8 cellular contexts compared by ENCODE assay signal in the genomic region with DNA sequence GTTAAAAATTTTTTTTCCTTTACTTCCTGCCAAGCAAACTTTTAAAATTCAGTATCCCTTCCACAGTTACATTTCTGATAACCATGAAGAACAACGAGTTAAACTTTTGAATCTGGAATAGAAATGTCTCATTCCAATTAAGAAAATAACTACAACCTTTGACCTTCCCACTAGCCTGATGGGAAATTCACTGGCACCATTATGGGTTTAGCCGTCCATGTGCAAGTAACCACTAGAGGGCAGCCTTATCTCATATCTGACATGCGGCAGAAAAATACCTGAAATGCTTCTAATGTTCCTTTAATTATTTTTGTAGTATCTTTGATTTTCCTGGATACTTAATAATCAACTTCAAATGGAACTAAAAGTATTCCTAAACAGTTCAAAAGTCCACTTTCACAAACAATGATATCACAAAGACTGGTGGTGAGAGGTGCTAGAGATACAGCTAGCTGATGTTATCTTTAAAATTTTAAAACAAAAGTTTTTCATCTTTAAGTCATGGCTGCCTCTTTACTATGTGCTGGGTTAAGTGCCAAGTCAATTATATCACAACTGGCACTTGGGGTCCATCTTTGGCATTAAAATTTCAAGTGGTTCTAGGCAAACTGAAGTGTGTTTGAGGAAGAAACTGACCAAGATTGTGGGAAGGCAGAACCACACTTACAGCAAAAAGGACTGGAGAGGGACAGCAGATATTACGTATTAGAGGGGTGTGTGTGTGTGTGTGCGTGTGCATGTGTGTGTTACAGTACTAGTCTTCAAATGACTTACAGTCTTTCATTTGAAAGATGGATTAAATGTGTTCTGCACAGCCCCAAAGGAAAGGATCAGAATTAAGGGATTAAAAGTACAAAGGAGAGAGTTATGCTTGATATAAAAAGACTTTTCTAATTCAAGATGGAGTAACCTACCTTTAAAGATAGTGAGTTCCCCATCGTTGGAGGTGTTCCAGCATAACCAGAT.
DNase-seq lines count a peak whose midpoint lies in the region; ATAC-seq and TF ChIP-seq lines count a peak whose summit lies in the region.

No MANE protein-coding gene starts in this region.

- H3K4me3 Mint-ChIP-seq in activated T-cell treated with anti-CD3 and anti-CD28 coated beads, Interleukin-2, amount 50 U/mL, for 4 hours: peak overlapping the region; percentile 68
- no peak overlapping the region for H3K4me3 Mint-ChIP-seq in neural crest cell

- TF ChIP-seq CTCF in neural crest cell (conservative IDR thresholded peaks at IDR 0.05): peak; percentile 97

- H3K27ac Mint-ChIP-seq in neural crest cell (ENCODE audit: unreplicated experiment): no peak overlapping the region

- peaks cover 3% of the 10 kb centered on the region for H3K27me3 Mint-ChIP-seq in activated T-cell treated with anti-CD3 and anti-CD28 coated beads, Interleukin-2, amount 50 U/mL, for 4 hours (ENCODE audit: low read depth)
- H3K27me3 Mint-ChIP-seq in neural crest cell (ENCODE audit: low read depth): peaks cover 63% of the 10 kb centered on the region

- peak; percentile 70 for DNase-seq in Daoy (ENCODE audit: low read depth)
- DNase-seq in HS-27A (ENCODE audit: low read depth): peak; percentile 54
- peak; percentile 57 for DNase-seq in NCI-H748 (lab: John Stamatoyannopoulos, UW; ENCODE audit: unreplicated experiment)
- DNase-seq in activated T-cell treated with anti-CD3 and anti-CD28 coated beads, Interleukin-2, amount 50 U/mL, for 4 hours: peak; percentile 50
- peak; percentile 87 for DNase-seq in fibroblast of peridontal ligament (ENCODE audit: extremely low read depth)
- peak; percentile 45 for DNase-seq in neural crest cell (ENCODE audit: low read depth, low spot score)

- H3K36me3 Mint-ChIP-seq in activated T-cell treated with anti-CD3 and anti-CD28 coated beads, Interleukin-2, amount 50 U/mL, for 4 hours (ENCODE audit: insufficient read depth): peaks cover 16% of the 10 kb centered on the region
- no peaks in the 10 kb centered on the region for H3K36me3 Mint-ChIP-seq in neural crest cell (ENCODE audit: low read depth)

- ATAC-seq in activated T-cell treated with anti-CD3 and anti-CD28 coated beads, Interleukin-2, amount 50 U/mL, for 4 hours: no peak
- ATAC-seq in HG03354 (IDR thresholded peaks at IDR 0.05; ENCODE audit: poor library complexity, severe bottlenecking, unreplicated experiment) (no peak), GM18502 (IDR thresholded peaks at IDR 0.05; ENCODE audit: poor library complexity, unreplicated experiment) (no peak)

- peaks cover 90% of the 10 kb centered on the region for H3K4me1 Mint-ChIP-seq in activated T-cell treated with anti-CD3 and anti-CD28 coated beads, Interleukin-2, amount 50 U/mL, for 4 hours (ENCODE audit: low read depth)
- peaks cover 7% of the 10 kb centered on the region for H3K4me1 Mint-ChIP-seq in neural crest cell

- no peaks in the 10 kb centered on the region for H3K9me3 Mint-ChIP-seq in activated T-cell treated with anti-CD3 and anti-CD28 coated beads, Interleukin-2, amount 50 U/mL, for 4 hours
- H3K9me3 Mint-ChIP-seq in neural crest cell: no peaks in the 10 kb centered on the region
